Comparison of ENCODE assay signal across 2 cellular contexts in genomic region chr16:3088925-3089716, GRCh38.
TF ChIP-seq lines count a peak whose summit lies in the region.

No MANE protein-coding gene starts in this region.

TF ChIP-seq in Ishikawa, 13 proteins besides CTCF, POLR2A, EP300 and RAD21:
- TF ChIP-seq, protein P1, sequence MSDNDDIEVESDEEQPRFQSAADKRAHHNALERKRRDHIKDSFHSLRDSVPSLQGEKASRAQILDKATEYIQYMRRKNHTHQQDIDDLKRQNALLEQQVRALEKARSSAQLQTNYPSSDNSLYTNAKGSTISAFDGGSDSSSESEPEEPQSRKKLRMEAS (IDR thresholded peaks at IDR 0.05), result peak; percentile 65
- TF ChIP-seq EGR1 (IDR thresholded peaks at IDR 0.05), result no peak
TF ChIP-seq in Ishikawa: peak in this region for 1.

TF ChIP-seq in HepG2, 621 proteins besides CTCF, POLR2A, EP300 and RAD21:
- no peak for TF ChIP-seq MED8 (CRISPR knock-in tag; IDR thresholded peaks at IDR 0.05; ENCODE audit: insufficient replicate concordance)
- TF ChIP-seq ATAD3A (CRISPR knock-in tag; IDR thresholded peaks at IDR 0.05), result no peak
- no peak for TF ChIP-seq POLR2AphosphoS2 (IDR thresholded peaks at IDR 0.05; ENCODE audit: low read depth, low read length)
- TF ChIP-seq, protein P2, sequence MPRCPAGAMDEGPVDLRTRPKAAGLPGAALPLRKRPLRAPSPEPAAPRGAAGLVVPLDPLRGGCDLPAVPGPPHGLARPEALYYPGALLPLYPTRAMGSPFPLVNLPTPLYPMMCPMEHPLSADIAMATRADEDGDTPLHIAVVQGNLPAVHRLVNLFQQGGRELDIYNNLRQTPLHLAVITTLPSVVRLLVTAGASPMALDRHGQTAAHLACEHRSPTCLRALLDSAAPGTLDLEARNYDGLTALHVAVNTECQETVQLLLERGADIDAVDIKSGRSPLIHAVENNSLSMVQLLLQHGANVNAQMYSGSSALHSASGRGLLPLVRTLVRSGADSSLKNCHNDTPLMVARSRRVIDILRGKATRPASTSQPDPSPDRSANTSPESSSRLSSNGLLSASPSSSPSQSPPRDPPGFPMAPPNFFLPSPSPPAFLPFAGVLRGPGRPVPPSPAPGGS (CRISPR knock-in tag; IDR thresholded peaks at IDR 0.05), result no peak
- TF ChIP-seq HNF4G (IDR thresholded peaks at IDR 0.05; ENCODE audit: borderline replicate concordance, low read depth, low read length), result no peak
- no peak for TF ChIP-seq HNF4G (CRISPR knock-in tag; IDR thresholded peaks at IDR 0.05; ENCODE audit: borderline replicate concordance, low read depth)
- no peak for TF ChIP-seq NFRKB (IDR thresholded peaks at IDR 0.05)
- TF ChIP-seq RBFOX2 (IDR thresholded peaks at IDR 0.05; ENCODE audit: low read depth, low read length), result peak; percentile 28; the same call in 1 of the 2 replicates
- no peak for TF ChIP-seq ZNF331 (CRISPR knock-in tag; IDR thresholded peaks at IDR 0.05)
- no peak for TF ChIP-seq ZNF570 (CRISPR knock-in tag; IDR thresholded peaks at IDR 0.05; ENCODE audit: borderline replicate concordance)
- TF ChIP-seq ZKSCAN1 (IDR thresholded peaks at IDR 0.05; ENCODE audit: low read length), result peak; percentile 70
- TF ChIP-seq ZNF382 (CRISPR knock-in tag; IDR thresholded peaks at IDR 0.05; ENCODE audit: borderline replicate concordance), result no peak
- TF ChIP-seq CREBL2 (CRISPR knock-in tag; IDR thresholded peaks at IDR 0.05; ENCODE audit: borderline replicate concordance), result no peak
- TF ChIP-seq PCBP2 (optimal IDR thresholded peaks at IDR 0.05; ENCODE audit: low read depth, low read length, poor library complexity, severe bottlenecking), result no peak
- no peak for TF ChIP-seq ZKSCAN5 (CRISPR knock-in tag; IDR thresholded peaks at IDR 0.05)
- TF ChIP-seq ZNF274 (CRISPR knock-in tag; IDR thresholded peaks at IDR 0.05), result no peak
- no peak for TF ChIP-seq ISL2 (CRISPR knock-in tag; IDR thresholded peaks at IDR 0.05)
- TF ChIP-seq STAG1 (CRISPR knock-in tag; IDR thresholded peaks at IDR 0.05), result no peak
- TF ChIP-seq SIN3A (IDR thresholded peaks at IDR 0.05; ENCODE audit: borderline replicate concordance, low read depth, low read length), result no peak
- TF ChIP-seq ZNF800 (CRISPR knock-in tag; IDR thresholded peaks at IDR 0.05), result no peak
- TF ChIP-seq NR3C1 (CRISPR knock-in tag; IDR thresholded peaks at IDR 0.05), result no peak
- no peak for TF ChIP-seq KDM6A (CRISPR knock-in tag; IDR thresholded peaks at IDR 0.05; ENCODE audit: low read depth)
- TF ChIP-seq, protein P3, sequence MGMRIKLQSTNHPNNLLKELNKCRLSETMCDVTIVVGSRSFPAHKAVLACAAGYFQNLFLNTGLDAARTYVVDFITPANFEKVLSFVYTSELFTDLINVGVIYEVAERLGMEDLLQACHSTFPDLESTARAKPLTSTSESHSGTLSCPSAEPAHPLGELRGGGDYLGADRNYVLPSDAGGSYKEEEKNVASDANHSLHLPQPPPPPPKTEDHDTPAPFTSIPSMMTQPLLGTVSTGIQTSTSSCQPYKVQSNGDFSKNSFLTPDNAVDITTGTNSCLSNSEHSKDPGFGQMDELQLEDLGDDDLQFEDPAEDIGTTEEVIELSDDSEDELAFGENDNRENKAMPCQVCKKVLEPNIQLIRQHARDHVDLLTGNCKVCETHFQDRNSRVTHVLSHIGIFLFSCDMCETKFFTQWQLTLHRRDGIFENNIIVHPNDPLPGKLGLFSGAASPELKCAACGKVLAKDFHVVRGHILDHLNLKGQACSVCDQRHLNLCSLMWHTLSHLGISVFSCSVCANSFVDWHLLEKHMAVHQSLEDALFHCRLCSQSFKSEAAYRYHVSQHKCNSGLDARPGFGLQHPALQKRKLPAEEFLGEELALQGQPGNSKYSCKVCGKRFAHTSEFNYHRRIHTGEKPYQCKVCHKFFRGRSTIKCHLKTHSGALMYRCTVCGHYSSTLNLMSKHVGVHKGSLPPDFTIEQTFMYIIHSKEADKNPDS (CRISPR knock-in tag; IDR thresholded peaks at IDR 0.05), result no peak
- TF ChIP-seq CENPX (CRISPR knock-in tag; IDR thresholded peaks at IDR 0.05), result no peak
- TF ChIP-seq IRF9 (CRISPR knock-in tag; IDR thresholded peaks at IDR 0.05; ENCODE audit: borderline replicate concordance), result no peak
- TF ChIP-seq ZHX1 (CRISPR knock-in tag; IDR thresholded peaks at IDR 0.05; ENCODE audit: low read depth), result 0 out of 2 replicates have a peak, but pooled peaks have one; percentile 0
